32 cellular contexts compared by ENCODE assay signal in the genomic region with DNA sequence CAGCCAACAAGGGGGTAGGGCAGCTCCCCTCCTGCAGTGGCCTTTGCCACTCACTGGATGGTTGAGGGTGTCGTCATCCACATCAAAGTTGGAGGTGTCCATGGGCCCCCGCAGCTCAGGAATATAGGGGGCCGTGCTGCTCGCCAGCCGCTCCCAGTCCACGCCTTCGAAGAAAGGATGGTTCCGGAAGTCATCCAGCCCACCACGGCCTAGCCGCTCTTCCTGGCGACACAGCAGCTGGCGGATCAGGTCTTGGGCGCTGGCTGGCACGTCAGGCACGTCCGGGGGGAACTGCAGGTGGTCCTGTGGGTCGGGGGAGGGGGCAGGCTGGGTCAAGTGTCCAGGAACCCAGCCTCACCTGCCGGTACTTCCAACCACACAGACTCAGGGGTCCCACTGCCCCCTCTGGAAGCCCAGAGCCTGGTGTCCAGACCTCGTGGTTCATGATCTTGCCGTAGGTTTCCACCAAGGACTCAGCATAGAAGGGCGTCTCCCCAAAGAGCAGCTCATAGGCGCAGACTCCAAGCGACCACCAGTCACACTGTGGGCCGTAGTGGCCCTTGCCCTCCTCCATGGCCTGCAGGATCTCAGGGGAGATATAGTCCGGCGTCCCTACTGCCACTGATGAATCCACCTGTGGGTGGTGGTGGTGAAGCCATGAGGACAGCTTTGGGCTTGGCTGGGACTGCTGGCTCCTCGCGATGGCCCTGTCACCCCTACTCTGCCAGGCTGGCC. TPM values are rescaled to one million over a fixed set of nuclear protein-coding genes. Genes with fewer than 3 reads are reported as not detected.
"Had no signal": no experiment of that assay in that cellular context is flagged by ENCODE, and none has a peak within 500 bp of the region (broad histone marks: within the 10 kb centered on the region; RNA-seq: fewer than 3 reads in every experiment).

No MANE protein-coding gene starts in this region.

- DNase-seq: activated B cell treated with CpG ODN at 0.5 μM for 24 hours; activated CD4-positive, alpha-beta memory T cell treated with anti-CD3 and anti-CD28 coated beads for 36 hours; activated CD4-positive, alpha-beta T cell treated with anti-CD3 and anti-CD28 coated beads for 4 hours; activated CD4-positive, alpha-beta T cell treated with anti-CD3 and anti-CD28 coated beads, Interleukin-2, amount 10 ng/mL, durations not matched to agents 24 days and 14 days; activated CD4-positive, alpha-beta T cell treated with anti-CD3 and anti-CD28 coated beads, Interleukin-2, amount 50 U/mL, for 1 hour; activated CD4-positive, alpha-beta T cell treated with anti-CD3 and anti-CD28 coated beads, Interleukin-2, amount 50 U/mL, for 4 hours; activated CD8-positive, alpha-beta memory T cell treated with anti-CD3 and anti-CD28 coated beads, Interleukin-2, amount 50 U/mL, for 4 hours; activated CD8-positive, alpha-beta T cell treated with anti-CD3 and anti-CD28 coated beads for 36 hours; activated effector memory CD4-positive, alpha-beta T cell treated with Interleukin-2 at 50 U/mL for 16 hours; activated gamma-delta T cell; activated naive CD4-positive, alpha-beta T cell treated with anti-CD3 and anti-CD28 coated beads, Interleukin-2, amount 10 ng/mL, durations not matched to agents 7 days and 5 days; activated naive CD4-positive, alpha-beta T cell treated with Interleukin-2 at 50 U/mL for 16 hours; activated naive CD8-positive, alpha-beta T cell treated with anti-CD3 and anti-CD28 coated beads, Interleukin-2, amount 10 ng/mL, durations not matched to agents 7 days and 5 days; activated naive CD8-positive, alpha-beta T cell treated with anti-CD3 and anti-CD28 coated beads, Interleukin-2, amount 50 U/mL, for 24 hours; activated T-cell treated with anti-CD3 and anti-CD28 coated beads for 4 hours; activated T-cell treated with anti-CD3 and anti-CD28 coated beads, Interleukin-2, amount 50 U/mL, for 1 hour; activated T-cell treated with anti-CD3 and anti-CD28 coated beads, Interleukin-2, amount 50 U/mL, for 4 hours; activated T-cell treated with anti-CD3 and anti-CD28 coated beads, Interleukin-2, amount 50 U/mL, for 72 hours; amygdala; anterior cingulate cortex; central memory CD4-positive, alpha-beta T cell; T-helper 1 cell; T-helper 2 cell; T-helper 9 cell had no signal

- H3K4me3 ChIP-seq: ascending aorta had no signal

- H3K9me3 ChIP-seq: ascending aorta had no signal

- H3K27ac Mint-ChIP-seq: activated B cell treated with CpG ODN at 0.5 μM for 24 hours; activated CD4-positive, alpha-beta memory T cell treated with anti-CD3 and anti-CD28 coated beads for 36 hours; activated CD4-positive, alpha-beta T cell treated with anti-CD3 and anti-CD28 coated beads, Interleukin-2, amount 10 ng/mL, durations not matched to agents 24 days and 14 days; activated CD8-positive, alpha-beta T cell treated with anti-CD3 and anti-CD28 coated beads for 36 hours; activated naive CD4-positive, alpha-beta T cell treated with anti-CD3 and anti-CD28 coated beads, Interleukin-2, amount 10 ng/mL, durations not matched to agents 7 days and 5 days; activated naive CD4-positive, alpha-beta T cell treated with anti-CD3 and anti-CD28 coated beads, Interleukin-2, amount 50 U/mL, for 24 hours; activated naive CD8-positive, alpha-beta T cell; activated naive CD8-positive, alpha-beta T cell treated with anti-CD3 and anti-CD28 coated beads, Interleukin-2, amount 10 ng/mL, durations not matched to agents 7 days and 5 days; activated naive CD8-positive, alpha-beta T cell treated with anti-CD3 and anti-CD28 coated beads, Interleukin-2, amount 50 U/mL, for 24 hours; activated T-cell treated with anti-CD3 and anti-CD28 coated beads, Interleukin-2, amount 50 U/mL, for 72 hours; activated T-helper 1 cell treated with anti-CD3 and anti-CD28 coated beads, Interleukin-12 subunit alpha, Interleukin-12 subunit beta, Interleukin-2, Interleukin-4 antibody, amounts not matched to agents 30 ng/mL and 10 ng/mL and 1 ng/mL, durations not matched to agents 14 hours and 24 hours and 36 hours; activated T-helper 17 cell treated with anti-CD3 and anti-CD28 coated beads, Interleukin-2, amount 50 U/mL, for 72 hours; brain; T-helper 1 cell treated with Interleukin-12 subunit alpha and Interleukin-12 subunit beta and Interleukin-4 antibody, amounts not matched to agents 30 μg/mL and 1 μg/mL, for 36 hours; T-helper 2 cell treated with Interferon-gamma antibody and Interleukin-4, amounts not matched to agents 5 μg/mL and 100 μg/mL, for 36 hours had no signal

- H3K36me3 ChIP-seq: ascending aorta had no signal

- H3K4me3 Mint-ChIP-seq: activated B cell treated with CpG ODN at 0.5 μM for 24 hours; activated CD4-positive, alpha-beta memory T cell treated with anti-CD3 and anti-CD28 coated beads for 36 hours; activated CD4-positive, alpha-beta T cell treated with anti-CD3 and anti-CD28 coated beads, Interleukin-2, amount 10 ng/mL, durations not matched to agents 24 days and 14 days; activated CD8-positive, alpha-beta T cell treated with anti-CD3 and anti-CD28 coated beads for 36 hours; activated naive CD4-positive, alpha-beta T cell treated with anti-CD3 and anti-CD28 coated beads, Interleukin-2, amount 10 ng/mL, durations not matched to agents 7 days and 5 days; activated naive CD4-positive, alpha-beta T cell treated with anti-CD3 and anti-CD28 coated beads, Interleukin-2, amount 50 U/mL, for 24 hours; activated naive CD8-positive, alpha-beta T cell; activated naive CD8-positive, alpha-beta T cell treated with anti-CD3 and anti-CD28 coated beads, Interleukin-2, amount 10 ng/mL, durations not matched to agents 7 days and 5 days; activated naive CD8-positive, alpha-beta T cell treated with anti-CD3 and anti-CD28 coated beads, Interleukin-2, amount 50 U/mL, for 24 hours; activated T-cell treated with anti-CD3 and anti-CD28 coated beads, Interleukin-2, amount 50 U/mL, for 4 hours; activated T-cell treated with anti-CD3 and anti-CD28 coated beads, Interleukin-2, amount 50 U/mL, for 72 hours; activated T-helper 1 cell treated with anti-CD3 and anti-CD28 coated beads, Interleukin-12 subunit alpha, Interleukin-12 subunit beta, Interleukin-2, Interleukin-4 antibody, amounts not matched to agents 30 ng/mL and 10 ng/mL and 1 ng/mL, durations not matched to agents 14 hours and 24 hours and 36 hours; activated T-helper 17 cell treated with anti-CD3 and anti-CD28 coated beads, Interleukin-2, amount 50 U/mL, for 72 hours; brain; T-helper 1 cell treated with Interleukin-12 subunit alpha and Interleukin-12 subunit beta and Interleukin-4 antibody, amounts not matched to agents 30 μg/mL and 1 μg/mL, for 36 hours; T-helper 2 cell treated with Interferon-gamma antibody and Interleukin-4, amounts not matched to agents 5 μg/mL and 100 μg/mL, for 36 hours had no signal

- H3K27me3 ChIP-seq: ascending aorta had no signal

- H3K27ac ChIP-seq: ascending aorta had no signal

- H3K4me1 ChIP-seq: ascending aorta had no signal

- H3K9me3 Mint-ChIP-seq: activated B cell treated with CpG ODN at 0.5 μM for 24 hours; activated CD4-positive, alpha-beta memory T cell treated with anti-CD3 and anti-CD28 coated beads for 36 hours; activated CD4-positive, alpha-beta T cell treated with anti-CD3 and anti-CD28 coated beads, Interleukin-2, amount 10 ng/mL, durations not matched to agents 24 days and 14 days; activated CD8-positive, alpha-beta T cell treated with anti-CD3 and anti-CD28 coated beads for 36 hours; activated naive CD4-positive, alpha-beta T cell treated with anti-CD3 and anti-CD28 coated beads, Interleukin-2, amount 10 ng/mL, durations not matched to agents 7 days and 5 days; activated naive CD4-positive, alpha-beta T cell treated with anti-CD3 and anti-CD28 coated beads, Interleukin-2, amount 50 U/mL, for 24 hours; activated naive CD8-positive, alpha-beta T cell treated with anti-CD3 and anti-CD28 coated beads, Interleukin-2, amount 10 ng/mL, durations not matched to agents 7 days and 5 days; activated naive CD8-positive, alpha-beta T cell treated with anti-CD3 and anti-CD28 coated beads, Interleukin-2, amount 50 U/mL, for 24 hours; activated T-cell treated with anti-CD3 and anti-CD28 coated beads, Interleukin-2, amount 50 U/mL, for 4 hours; activated T-cell treated with anti-CD3 and anti-CD28 coated beads, Interleukin-2, amount 50 U/mL, for 72 hours; activated T-helper 1 cell treated with anti-CD3 and anti-CD28 coated beads, Interleukin-12 subunit alpha, Interleukin-12 subunit beta, Interleukin-2, Interleukin-4 antibody, amounts not matched to agents 30 ng/mL and 10 ng/mL and 1 ng/mL, durations not matched to agents 14 hours and 24 hours and 36 hours; activated T-helper 17 cell treated with anti-CD3 and anti-CD28 coated beads, Interleukin-2, amount 50 U/mL, for 72 hours; brain; T-helper 1 cell treated with Interleukin-12 subunit alpha and Interleukin-12 subunit beta and Interleukin-4 antibody, amounts not matched to agents 30 μg/mL and 1 μg/mL, for 36 hours; T-helper 2 cell treated with Interferon-gamma antibody and Interleukin-4, amounts not matched to agents 5 μg/mL and 100 μg/mL, for 36 hours had no signal

- H3K36me3 Mint-ChIP-seq: activated CD4-positive, alpha-beta memory T cell treated with anti-CD3 and anti-CD28 coated beads for 36 hours; activated naive CD4-positive, alpha-beta T cell treated with anti-CD3 and anti-CD28 coated beads, Interleukin-2, amount 10 ng/mL, durations not matched to agents 7 days and 5 days; activated naive CD8-positive, alpha-beta T cell; activated naive CD8-positive, alpha-beta T cell treated with anti-CD3 and anti-CD28 coated beads, Interleukin-2, amount 10 ng/mL, durations not matched to agents 7 days and 5 days; brain had no signal

- H3K27me3 Mint-ChIP-seq: activated B cell treated with CpG ODN at 0.5 μM for 24 hours; activated CD4-positive, alpha-beta memory T cell treated with anti-CD3 and anti-CD28 coated beads for 36 hours; activated CD8-positive, alpha-beta T cell treated with anti-CD3 and anti-CD28 coated beads for 36 hours; activated naive CD4-positive, alpha-beta T cell treated with anti-CD3 and anti-CD28 coated beads, Interleukin-2, amount 50 U/mL, for 24 hours; activated naive CD8-positive, alpha-beta T cell; activated naive CD8-positive, alpha-beta T cell treated with anti-CD3 and anti-CD28 coated beads, Interleukin-2, amount 10 ng/mL, durations not matched to agents 7 days and 5 days; activated naive CD8-positive, alpha-beta T cell treated with anti-CD3 and anti-CD28 coated beads, Interleukin-2, amount 50 U/mL, for 24 hours; activated T-helper 17 cell treated with anti-CD3 and anti-CD28 coated beads, Interleukin-2, amount 50 U/mL, for 72 hours had no signal

RNA-seq across cellular contexts. Expression of a gene that starts 5.7 kb away (rescaled TPM):
- total RNA-seq: ascending aorta had no signal
